17 cellular contexts compared by ENCODE assay signal in genomic region chr17:56289321-56289720, GRCh38.
"Had no signal": no experiment of that assay in that cellular context is flagged by ENCODE, and none has a peak within 500 bp of the region (broad histone marks: within the 10 kb centered on the region; RNA-seq: fewer than 3 reads in every experiment).

No MANE protein-coding gene starts in this region.

- H3K27me3 ChIP-seq: foreskin keratinocyte, thyroid gland had no signal

- H3K36me3 ChIP-seq: prostate gland, thyroid gland had no signal

- H3K4me1 ChIP-seq: foreskin keratinocyte, prostate gland had no signal

- ATAC-seq: activated naive CD4-positive, alpha-beta T cell treated with anti-CD3 and anti-CD28 coated beads, Interleukin-2, amount 50 U/mL, for 72 hours; activated T-cell treated with anti-CD3 and anti-CD28 coated beads, Interleukin-2, amount 50 U/mL, for 72 hours; esophagus mucosa; foreskin keratinocyte; left ventricle myocardium superior; stimulated activated effector memory CD8-positive, alpha-beta T cell treated with anti-CD3 and anti-CD28 coated beads, Interleukin-12 subunit alpha, Interleukin-12 subunit beta, amount 100 ng/mL, for 72 hours had no signal

- H3K27ac ChIP-seq: coronary artery, foreskin keratinocyte, prostate gland, thyroid gland had no signal

- DNase-seq: activated CD4-positive, alpha-beta T cell treated with anti-CD3 and anti-CD28 coated beads, Interleukin-2, amount 10 ng/mL, durations not matched to agents 7 days and 5 days; activated CD8-positive, alpha-beta memory T cell treated with anti-CD3 and anti-CD28 coated beads, Interleukin-2, amount 50 U/mL, for 48 hours; activated gamma-delta T cell; activated T-cell treated with anti-CD3 and anti-CD28 coated beads, Interleukin-2, amount 50 U/mL, for 72 hours; central memory CD4-positive, alpha-beta T cell; foreskin keratinocyte; kidney glomerular epithelial cell; left ventricle myocardium superior; mesendoderm; nephron progenitor cell; T-helper 9 cell; thyroid gland had no signal

- H3K4me3 ChIP-seq: coronary artery, prostate gland, thyroid gland had no signal

- H3K9me3 ChIP-seq: prostate gland, thyroid gland had no signal
